20 cellular contexts compared by ENCODE assay signal in genomic region chr17:51627776-51628175, GRCh38.
DNase-seq lines count a peak whose midpoint lies in the region; ATAC-seq and TF ChIP-seq lines count a peak whose summit lies in the region.
"Had no signal": no experiment of that assay in that cellular context is flagged by ENCODE, and none has a peak within 500 bp of the region (broad histone marks: within the 10 kb centered on the region; RNA-seq: fewer than 3 reads in every experiment).

No MANE protein-coding gene starts in this region.

- TF ChIP-seq CTCF in CD8-positive, alpha-beta T cell (IDR thresholded peaks at IDR 0.05), result no peak
- TF ChIP-seq CTCF in vagina (IDR thresholded peaks at IDR 0.05), result no peak

- H3K27ac ChIP-seq in CD8-positive, alpha-beta T cell (ENCODE audit: low read depth, low read length), result no peak overlapping the region
- no peak overlapping the region for H3K27ac ChIP-seq in vagina
- H3K27ac ChIP-seq: BLaER1 treated with 17β-estradiol and CSF1 and Interleukin-3, amounts not matched to agents 10 nM and 100 nM; C4-2B had no signal

- CTCF ChIA-PET in CD8-positive, alpha-beta T cell (lab: Charles Lee), result interaction anchor here (1.4 kb wide), 1 partner anchor 256 kb away, joined by 3 read pairs; no protein-coding TSS in a partner anchor

- H3K9me3 ChIP-seq in CD8-positive, alpha-beta T cell (ENCODE audit: low read length), result no peaks in the 10 kb centered on the region
- no peaks in the 10 kb centered on the region for H3K9me3 ChIP-seq in vagina

- intact Hi-C loops in CD8-positive, alpha-beta T cell (cut with DNase I, micrococcal nuclease), result no loop called here
- intact Hi-C loops in vagina (cut with DNase I), result no loop called here

- no peaks in the 10 kb centered on the region for H3K27me3 ChIP-seq in CD8-positive, alpha-beta T cell (ENCODE audit: insufficient read depth, low read length)
- no peaks in the 10 kb centered on the region for H3K27me3 ChIP-seq in vagina
- H3K27me3 ChIP-seq: BLaER1 treated with 17β-estradiol and CSF1 and Interleukin-3, amounts not matched to agents 10 nM and 100 nM had no signal

- no peak for TF ChIP-seq POLR2A in vagina (IDR thresholded peaks at IDR 0.05)

- H3K4me1 ChIP-seq in CD8-positive, alpha-beta T cell (ENCODE audit: insufficient read depth, low read length), result no peaks in the 10 kb centered on the region
- H3K4me1 ChIP-seq in vagina, result no peaks in the 10 kb centered on the region
- H3K4me1 ChIP-seq: BLaER1 treated with 17β-estradiol and CSF1 and Interleukin-3, amounts not matched to agents 10 nM and 100 nM had no signal

- POLR2A ChIA-PET in CD8-positive, alpha-beta T cell (lab: Charles Lee), result no interaction called here

- peaks cover 15% of the 10 kb centered on the region for H3K27me3 Mint-ChIP-seq in CD8-positive, alpha-beta T cell (ENCODE audit: low read depth)

- no peaks in the 10 kb centered on the region for H3K9me3 Mint-ChIP-seq in CD8-positive, alpha-beta T cell
- H3K9me3 Mint-ChIP-seq: CD4-positive, alpha-beta T cell had no signal

- ATAC-seq in HG03280 (IDR thresholded peaks at IDR 0.05; ENCODE audit: unreplicated experiment), result no peak
- no peak for ATAC-seq in CD8-positive, alpha-beta T cell

- no peaks in the 10 kb centered on the region for H3K4me1 Mint-ChIP-seq in CD8-positive, alpha-beta T cell (ENCODE audit: low read depth)
- H3K4me1 Mint-ChIP-seq: B cell; CD8-positive, alpha-beta memory T cell had no signal

- H3K27ac Mint-ChIP-seq in CD8-positive, alpha-beta T cell, result no peak overlapping the region
- H3K27ac Mint-ChIP-seq: B cell; CD4-positive, alpha-beta T cell had no signal

- DNase-seq in SW480 (ENCODE audit: low spot score), result peak; percentile 4
- DNase-seq in astrocyte of the hippocampus (ENCODE audit: low read depth, low spot score), result peak; percentile 69
- peak; percentile 52 for DNase-seq in islet precursor cell
- DNase-seq in hypothalamus (lab: John Stamatoyannopoulos, UW), result no peak
- no peak for DNase-seq in CD8-positive, alpha-beta T cell
- DNase-seq in vagina (ENCODE audit: extremely low spot score in 2 of 2), result no peak
- DNase-seq: 8988T; AML-193; CD4-positive, alpha-beta T cell; CD8-positive, alpha-beta memory T cell; COR-L47; DMS 273 treated with DMSO at 0.1 percent for 48 hours; DMS153; DMS53; DMS79; GF-D8 had no signal

- no peak overlapping the region for H3K4me3 Mint-ChIP-seq in CD8-positive, alpha-beta T cell
- H3K4me3 Mint-ChIP-seq: B cell; CD4-positive, alpha-beta T cell; CD8-positive, alpha-beta memory T cell had no signal

- no peaks in the 10 kb centered on the region for H3K36me3 ChIP-seq in CD8-positive, alpha-beta T cell (ENCODE audit: insufficient read depth, low read length)
- no peaks in the 10 kb centered on the region for H3K36me3 ChIP-seq in vagina
- H3K36me3 ChIP-seq: BLaER1 treated with 17β-estradiol and CSF1 and Interleukin-3, amounts not matched to agents 10 nM and 100 nM had no signal

- H3K36me3 Mint-ChIP-seq in CD8-positive, alpha-beta T cell, result no peaks in the 10 kb centered on the region
- H3K36me3 Mint-ChIP-seq: CD8-positive, alpha-beta memory T cell had no signal

- no peak overlapping the region for H3K4me3 ChIP-seq in CD8-positive, alpha-beta T cell (ENCODE audit: low read depth, low read length)
- no peak overlapping the region for H3K4me3 ChIP-seq in vagina
- H3K4me3 ChIP-seq: BLaER1 treated with 17β-estradiol and CSF1 and Interleukin-3, amounts not matched to agents 10 nM and 100 nM had no signal

Comparison
In these comparisons a context has a peak if more than half of its experiments do, and no peak if none do; other contexts are left out.
1. DNase-seq: peak in SW480 (single experiment), astrocyte of the hippocampus (single experiment) and islet precursor cell (single experiment); none in hypothalamus (0 of 51), CD8-positive, alpha-beta T cell (0 of 7) and vagina (0 of 2).